ENCODE assay signal across 19 cellular contexts in the genomic region with DNA sequence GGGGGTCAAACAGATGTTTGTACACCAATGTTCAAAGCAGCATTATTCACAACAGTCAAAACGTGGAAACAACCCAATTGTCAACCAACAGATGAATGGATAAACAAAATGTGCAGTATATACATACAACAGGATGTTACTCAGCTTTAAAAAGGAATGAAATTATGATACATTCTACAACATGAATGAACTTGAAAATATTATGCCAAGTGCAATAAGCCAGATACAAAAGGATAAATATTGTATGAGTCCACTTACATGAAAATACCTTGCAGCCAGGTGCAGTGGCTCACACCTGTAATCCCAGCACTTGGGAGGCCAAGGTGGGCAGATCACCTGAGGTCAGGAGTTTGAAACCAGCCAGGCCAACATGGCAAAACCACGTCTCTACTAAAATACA.
"Had no signal": no experiment of that assay in that cellular context is flagged by ENCODE, and none has a peak within 500 bp of the region (broad histone marks: within the 10 kb centered on the region; RNA-seq: fewer than 3 reads in every experiment).

No MANE protein-coding gene starts in this region.

- H3K9me3 ChIP-seq: left lung, stomach, thoracic aorta had no signal

- DNase-seq: activated B cell treated with CpG ODN at 0.5 μM for 24 hours; activated CD4-positive, alpha-beta T cell treated with anti-CD3 and anti-CD28 coated beads for 48 hours; activated CD8-positive, alpha-beta memory T cell treated with anti-CD3 and anti-CD28 coated beads, Interleukin-2, amount 50 U/mL, for 48 hours; activated CD8-positive, alpha-beta T cell treated with anti-CD3 and anti-CD28 coated beads, Interleukin-2, amount 10 ng/mL, durations not matched to agents 7 days and 5 days; activated gamma-delta T cell treated with Interleukin-2 at 50 U/mL for 16 hours; amygdala; brain microvascular endothelial cell; cerebellar nuclear complex; effector CD8-positive, alpha-beta T cell; left lung; nephron progenitor cell; occipital lobe; right cardiac atrium; spleen; stomach had no signal

- H3K27me3 ChIP-seq: brain microvascular endothelial cell, left lung, spleen, stomach had no signal

- H3K36me3 ChIP-seq: brain microvascular endothelial cell, left lung, thoracic aorta had no signal

- H3K27ac ChIP-seq: left lung, spleen, stomach had no signal

- H3K4me3 ChIP-seq: left lung, spleen, stomach, thoracic aorta had no signal

- FAIRE-seq: endothelial cell of umbilical vein, islet of Langerhans, TTC549 had no signal
